Comparison of ENCODE assay signal across 33 cellular contexts in the genomic region with DNA sequence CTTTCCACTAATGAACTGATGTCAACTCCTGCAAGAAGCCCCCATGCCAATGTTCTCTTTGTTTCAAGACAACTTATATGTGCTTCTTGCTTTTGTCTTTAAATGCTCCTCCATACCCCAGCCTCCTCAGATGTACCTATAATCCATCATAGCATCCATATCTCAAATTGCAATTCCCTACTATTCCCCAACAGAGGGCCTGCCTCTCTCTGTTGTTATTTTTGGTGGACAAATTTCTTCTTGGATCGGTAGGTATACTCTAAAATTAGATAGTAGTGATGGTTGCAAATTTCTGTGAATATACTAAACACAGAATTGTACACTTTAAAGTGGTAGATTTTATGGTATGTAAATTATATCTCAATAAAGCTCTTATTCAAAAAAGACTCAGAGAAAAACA.
"Had no signal": no experiment of that assay in that cellular context is flagged by ENCODE, and none has a peak within 500 bp of the region (broad histone marks: within the 10 kb centered on the region; RNA-seq: fewer than 3 reads in every experiment).

No MANE protein-coding gene starts in this region.

- FAIRE-seq: colon, pancreas, small intestine had no signal

- H3K36me3 Mint-ChIP-seq: activated CD4-positive, alpha-beta memory T cell treated with anti-CD3 and anti-CD28 coated beads for 36 hours; activated naive CD8-positive, alpha-beta T cell treated with anti-CD3 and anti-CD28 coated beads for 36 hours; naive B cell; stimulated activated effector memory CD8-positive, alpha-beta T cell treated with anti-CD3 and anti-CD28 coated beads, Interleukin-12 subunit alpha, Interleukin-12 subunit beta, amount 100 ng/mL, for 72 hours had no signal

- H3K9me3 Mint-ChIP-seq: activated CD4-positive, alpha-beta T cell treated with anti-CD3 and anti-CD28 coated beads, Interleukin-2, amount 10 ng/mL, durations not matched to agents 24 days and 14 days; activated naive CD4-positive, alpha-beta T cell treated with anti-CD3 and anti-CD28 coated beads for 36 hours; activated naive CD8-positive, alpha-beta T cell treated with anti-CD3 and anti-CD28 coated beads for 36 hours; activated T-helper 1 cell treated with anti-CD3 and anti-CD28 coated beads, Interleukin-12 subunit alpha, Interleukin-12 subunit beta, Interleukin-2, Interleukin-4 antibody, amounts not matched to agents 30 ng/mL and 10 ng/mL and 1 ng/mL, durations not matched to agents 14 hours and 24 hours and 36 hours; stimulated activated naive CD8-positive, alpha-beta T cell treated with anti-CD3 and anti-CD28 coated beads, Interleukin-15, Interleukin-2, amounts not matched to agents 100 ng/mL and 50 ng/mL, for 24 hours had no signal

- DNase-seq: activated CD4-positive, alpha-beta memory T cell treated with anti-CD3 and anti-CD28 coated beads for 36 hours; activated CD4-positive, alpha-beta T cell treated with anti-CD3 and anti-CD28 coated beads, Interleukin-2, amount 10 ng/mL, durations not matched to agents 24 days and 14 days; activated CD4-positive, CD25-positive, alpha-beta regulatory T cell treated with anti-CD3 and anti-CD28 coated beads, Interleukin-2, amount 50 U/mL, for 72 hours; activated CD8-positive, alpha-beta memory T cell treated with anti-CD3 and anti-CD28 coated beads, Interleukin-2, amount 50 U/mL, for 4 hours; activated effector memory CD4-positive, alpha-beta T cell treated with anti-CD3 and anti-CD28 coated beads, Interleukin-2, amount 50 U/mL, for 16 hours; activated naive CD4-positive, alpha-beta T cell treated with anti-CD3 and anti-CD28 coated beads for 36 hours; activated naive CD8-positive, alpha-beta T cell treated with anti-CD3 and anti-CD28 coated beads for 36 hours; activated T-cell treated with anti-CD3 and anti-CD28 coated beads, Interleukin-2, amount 50 U/mL, for 1 hour; adrenal gland; aorta; body of pancreas; effector CD8-positive, alpha-beta T cell; erythroblast; gastrocnemius medialis; islet precursor cell; left ventricle myocardium inferior; naive B cell; nephron progenitor cell; pancreas; retina; sigmoid colon; small intestine; stimulated activated CD4-positive, alpha-beta T cell treated with anti-CD3 and anti-CD28 coated beads, Interleukin-4, amount 100 ng/mL, for 24 hours; T1000; trophoblast cell; uterus had no signal

- H3K27me3 ChIP-seq: adrenal gland, body of pancreas, gastrocnemius medialis, hepatocyte, pancreas, sigmoid colon, uterus had no signal

- H3K4me3 Mint-ChIP-seq: activated CD4-positive, alpha-beta memory T cell treated with anti-CD3 and anti-CD28 coated beads for 36 hours; activated CD4-positive, alpha-beta T cell treated with anti-CD3 and anti-CD28 coated beads, Interleukin-2, amount 10 ng/mL, durations not matched to agents 24 days and 14 days; activated naive CD4-positive, alpha-beta T cell treated with anti-CD3 and anti-CD28 coated beads for 36 hours; activated naive CD8-positive, alpha-beta T cell treated with anti-CD3 and anti-CD28 coated beads for 36 hours; activated T-helper 1 cell treated with anti-CD3 and anti-CD28 coated beads, Interleukin-12 subunit alpha, Interleukin-12 subunit beta, Interleukin-2, Interleukin-4 antibody, amounts not matched to agents 30 ng/mL and 10 ng/mL and 1 ng/mL, durations not matched to agents 14 hours and 24 hours and 36 hours; naive B cell; nephron progenitor cell; stimulated activated effector memory CD8-positive, alpha-beta T cell treated with anti-CD3 and anti-CD28 coated beads, Interleukin-12 subunit alpha, Interleukin-12 subunit beta, amount 100 ng/mL, for 72 hours; stimulated activated naive CD8-positive, alpha-beta T cell treated with anti-CD3 and anti-CD28 coated beads, Interleukin-15, Interleukin-2, amounts not matched to agents 100 ng/mL and 50 ng/mL, for 24 hours had no signal

- H3K27ac Mint-ChIP-seq: activated CD4-positive, alpha-beta memory T cell treated with anti-CD3 and anti-CD28 coated beads for 36 hours; activated CD4-positive, alpha-beta T cell treated with anti-CD3 and anti-CD28 coated beads, Interleukin-2, amount 10 ng/mL, durations not matched to agents 24 days and 14 days; activated naive CD4-positive, alpha-beta T cell treated with anti-CD3 and anti-CD28 coated beads for 36 hours; activated naive CD8-positive, alpha-beta T cell treated with anti-CD3 and anti-CD28 coated beads for 36 hours; activated T-helper 1 cell treated with anti-CD3 and anti-CD28 coated beads, Interleukin-12 subunit alpha, Interleukin-12 subunit beta, Interleukin-2, Interleukin-4 antibody, amounts not matched to agents 30 ng/mL and 10 ng/mL and 1 ng/mL, durations not matched to agents 14 hours and 24 hours and 36 hours; naive B cell; nephron progenitor cell; stimulated activated effector memory CD8-positive, alpha-beta T cell treated with anti-CD3 and anti-CD28 coated beads, Interleukin-12 subunit alpha, Interleukin-12 subunit beta, amount 100 ng/mL, for 72 hours; stimulated activated naive CD8-positive, alpha-beta T cell treated with anti-CD3 and anti-CD28 coated beads, Interleukin-15, Interleukin-2, amounts not matched to agents 100 ng/mL and 50 ng/mL, for 24 hours had no signal

- H2AFZ ChIP-seq: hepatocyte had no signal

- H3K9me3 ChIP-seq: adrenal gland, body of pancreas, gastrocnemius medialis, pancreas, prostate gland, sigmoid colon, thoracic aorta, uterus had no signal

- H3K27ac ChIP-seq: adrenal gland, body of pancreas, gastrocnemius medialis, hepatocyte, left ventricle myocardium inferior, pancreas, prostate gland, sigmoid colon, thoracic aorta, uterus had no signal

- H3K36me3 ChIP-seq: adrenal gland, gastrocnemius medialis, left ventricle myocardium inferior, pancreas, prostate gland, sigmoid colon, thoracic aorta, uterus had no signal

- H3K79me2 ChIP-seq: hepatocyte had no signal

- H3K4me1 Mint-ChIP-seq: activated CD4-positive, alpha-beta T cell treated with anti-CD3 and anti-CD28 coated beads, Interleukin-2, amount 10 ng/mL, durations not matched to agents 24 days and 14 days; activated naive CD8-positive, alpha-beta T cell treated with anti-CD3 and anti-CD28 coated beads for 36 hours; naive B cell; nephron progenitor cell; stimulated activated effector memory CD8-positive, alpha-beta T cell treated with anti-CD3 and anti-CD28 coated beads, Interleukin-12 subunit alpha, Interleukin-12 subunit beta, amount 100 ng/mL, for 72 hours had no signal

- H3K27me3 Mint-ChIP-seq: activated CD4-positive, alpha-beta memory T cell treated with anti-CD3 and anti-CD28 coated beads for 36 hours; activated CD4-positive, alpha-beta T cell treated with anti-CD3 and anti-CD28 coated beads, Interleukin-2, amount 10 ng/mL, durations not matched to agents 24 days and 14 days; activated naive CD8-positive, alpha-beta T cell treated with anti-CD3 and anti-CD28 coated beads for 36 hours; naive B cell; stimulated activated naive CD8-positive, alpha-beta T cell treated with anti-CD3 and anti-CD28 coated beads, Interleukin-15, Interleukin-2, amounts not matched to agents 100 ng/mL and 50 ng/mL, for 24 hours had no signal

- H3K4me2 ChIP-seq: hepatocyte had no signal

- H3K4me3 ChIP-seq: adrenal gland, body of pancreas, gastrocnemius medialis, hepatocyte, left ventricle myocardium inferior, pancreas, prostate gland, sigmoid colon, thoracic aorta, uterus had no signal

- ATAC-seq: body of pancreas; gastrocnemius medialis; pancreas; stimulated activated effector memory CD8-positive, alpha-beta T cell treated with anti-CD3 and anti-CD28 coated beads, Interleukin-12 subunit alpha, Interleukin-12 subunit beta, amount 100 ng/mL, for 72 hours had no signal

- H3K4me1 ChIP-seq: adrenal gland, body of pancreas, gastrocnemius medialis, left ventricle myocardium inferior, pancreas, prostate gland, sigmoid colon, uterus had no signal
